In genomic region chr20:49478754-49479689, GRCh38 we compare ENCODE assay signal across 13 cellular contexts. TPM values are rescaled to one million over a fixed set of nuclear protein-coding genes. Genes with fewer than 3 reads are reported as not detected.
"Had no signal": no experiment of that assay in that cellular context is flagged by ENCODE, and none has a peak within 500 bp of the region (broad histone marks: within the 10 kb centered on the region; RNA-seq: fewer than 3 reads in every experiment).

No MANE protein-coding gene starts in this region.

- H3K9me3 ChIP-seq: left lung, upper lobe of right lung had no signal

- H3K27me3 ChIP-seq: right atrium auricular region had no signal

- H3K27ac ChIP-seq: left lung, right atrium auricular region, upper lobe of right lung had no signal

- ATAC-seq: activated T-cell treated with anti-CD3 and anti-CD28 coated beads, Interleukin-2, amount 50 U/mL, for 4 hours; effector memory CD8-positive, alpha-beta T cell; left lung; naive thymus-derived CD4-positive, alpha-beta T cell; upper lobe of right lung had no signal

- H3K4me3 ChIP-seq: left lung, right atrium auricular region, upper lobe of right lung had no signal

- DNase-seq: activated CD4-positive, alpha-beta memory T cell treated with anti-CD3 and anti-CD28 coated beads, Interleukin-2, amount 10 ng/mL, durations not matched to agents 7 days and 5 days; activated effector memory CD4-positive, alpha-beta T cell treated with Interleukin-2 at 50 U/mL for 16 hours; activated T-cell treated with anti-CD3 and anti-CD28 coated beads, Interleukin-2, amount 50 U/mL, for 4 hours; effector memory CD8-positive, alpha-beta T cell; left lung; naive thymus-derived CD4-positive, alpha-beta T cell; small intestine; stimulated activated CD4-positive, alpha-beta T cell treated with anti-CD3 and anti-CD28 coated beads, Interleukin-4, amount 100 ng/mL, for 24 hours; stimulated activated naive CD4-positive, alpha-beta T cell; upper lobe of right lung had no signal

- FAIRE-seq: keratinocyte, small intestine had no signal

- H3K36me3 ChIP-seq: left lung, right atrium auricular region, upper lobe of right lung had no signal

RNA-seq across cellular contexts. Expression of gene KCNB1, which starts 3.4 kb away (rescaled TPM):
- total RNA-seq: epithelial cell of proximal tubule had no signal
- polyA plus RNA-seq: keratinocyte; naive thymus-derived CD4-positive, alpha-beta T cell had no signal
